Comparison of ENCODE assay signal across 9 cellular contexts in the genomic region with DNA sequence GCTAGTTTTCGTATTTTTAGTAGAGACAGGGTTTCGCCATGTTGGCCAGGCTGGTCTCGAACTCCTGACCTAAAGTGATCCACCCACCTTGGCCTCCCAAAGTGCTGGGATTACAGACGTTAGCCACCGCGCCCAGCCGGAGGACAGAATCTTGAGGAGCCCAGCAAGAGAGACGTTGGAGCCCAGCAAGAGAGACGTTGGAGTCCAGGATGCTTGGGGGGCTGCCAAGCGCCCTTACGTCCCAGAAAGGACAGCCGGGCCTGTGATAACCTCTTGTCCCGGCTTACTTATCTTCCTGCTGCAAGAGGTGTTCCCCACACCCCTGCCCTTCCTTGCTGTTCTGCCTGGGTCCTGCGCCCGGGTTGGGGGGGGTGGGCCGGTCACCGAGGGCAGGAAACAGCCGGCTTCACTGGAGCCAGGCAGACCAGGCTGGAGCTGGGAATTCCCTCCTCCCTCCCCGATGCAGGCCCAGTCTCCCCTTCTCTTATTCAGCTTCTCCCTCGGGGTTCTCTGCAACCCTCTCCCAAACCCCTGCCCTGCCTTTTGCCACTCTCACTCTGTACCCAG. TPM values are rescaled to one million over a fixed set of nuclear protein-coding genes. Genes with fewer than 3 reads are reported as not detected.
DNase-seq lines count a peak whose midpoint lies in the region; ATAC-seq and TF ChIP-seq lines count a peak whose summit lies in the region.
"Had no signal": no experiment of that assay in that cellular context is flagged by ENCODE, and none has a peak within 500 bp of the region (broad histone marks: within the 10 kb centered on the region; RNA-seq: fewer than 3 reads in every experiment).

No MANE protein-coding gene starts in this region.

- intact Hi-C loops in body of pancreas (cut with DNase I) = no loop called here
- intact Hi-C loops in left lung (cut with DNase I) = no loop called here
- intact Hi-C loops in upper lobe of right lung (cut with DNase I) = no loop called here

- TF ChIP-seq POLR2A in body of pancreas (IDR thresholded peaks at IDR 0.05) = no peak

- ATAC-seq in body of pancreas (no peak), left lung (no peak), upper lobe of right lung (peak; percentile 16)
- no peak for ATAC-seq in naive thymus-derived CD8-positive, alpha-beta T cell
- ATAC-seq: activated naive CD4-positive, alpha-beta T cell treated with anti-CD3 and anti-CD28 coated beads, Interleukin-2, amount 50 U/mL, for 72 hours had no signal

- H3K27ac Mint-ChIP-seq in naive thymus-derived CD8-positive, alpha-beta T cell = no peak overlapping the region
- H3K27ac Mint-ChIP-seq: activated naive CD4-positive, alpha-beta T cell treated with anti-CD3 and anti-CD28 coated beads, Interleukin-2, amount 50 U/mL, for 72 hours; memory B cell had no signal

- no peaks in the 10 kb centered on the region for H3K9me3 ChIP-seq in body of pancreas
- H3K9me3 ChIP-seq in left lung = no peaks in the 10 kb centered on the region
- H3K9me3 ChIP-seq in upper lobe of right lung = no peaks in the 10 kb centered on the region

- H3K27ac ChIP-seq in body of pancreas (peak overlapping the region in 3 of 4 donors; percentile 32 to 79 (median 74)), left lung (peak overlapping the region; percentile 39 to 64), upper lobe of right lung (peak overlapping the region; percentile 74)

- DNase-seq in body of pancreas = peak in 3 of 4 donors; percentile 26 to 53 (median 44)
- DNase-seq in left lung = no peak
- peak; percentile 70 for DNase-seq in upper lobe of right lung
- no peak for DNase-seq in naive thymus-derived CD8-positive, alpha-beta T cell
- DNase-seq in HK-2 (ENCODE audit: unreplicated experiment) = no peak
- DNase-seq: NCI-H1694, Peyer's patch had no signal

- H3K4me1 ChIP-seq in body of pancreas (peaks cover 71% of the 10 kb centered on the region), left lung (peaks cover 5 to 37% of the 10 kb centered on the region in 2 donors), upper lobe of right lung (peaks cover 23% of the 10 kb centered on the region)

- TF ChIP-seq CTCF in body of pancreas (IDR thresholded peaks at IDR 0.05) (no peak), left lung (IDR thresholded peaks at IDR 0.05) (no peak), upper lobe of right lung (IDR thresholded peaks at IDR 0.05) (no peak)

- no peak overlapping the region for H3K4me3 ChIP-seq in body of pancreas
- H3K4me3 ChIP-seq in left lung = peak overlapping the region in 1 of 2 donors; percentile 61
- H3K4me3 ChIP-seq in upper lobe of right lung = peak overlapping the region; percentile 25

- WGBS in body of pancreas, 2 donors = 36 to 37% methylated on average over 15 to 20 of the region's 20 CpGs

- H3K27me3 Mint-ChIP-seq in naive thymus-derived CD8-positive, alpha-beta T cell = peaks cover 11 to 41% (median 27%) of the 10 kb centered on the region in 5 donors

- no peaks in the 10 kb centered on the region for H3K9me3 Mint-ChIP-seq in naive thymus-derived CD8-positive, alpha-beta T cell
- H3K9me3 Mint-ChIP-seq: activated naive CD4-positive, alpha-beta T cell treated with anti-CD3 and anti-CD28 coated beads, Interleukin-2, amount 50 U/mL, for 72 hours; memory B cell had no signal

- H3K27me3 ChIP-seq in body of pancreas (no peaks in the 10 kb centered on the region), left lung (peaks cover 0 to 44% of the 10 kb centered on the region in 2 donors), upper lobe of right lung (no peaks in the 10 kb centered on the region)
- H3K27me3 ChIP-seq: Peyer's patch had no signal

- H3K36me3 ChIP-seq in body of pancreas (replicated peaks in 1 of 2; ENCODE audit: insufficient read depth in 1 of 2, low read depth in 2 of 2) (no peaks in the 10 kb centered on the region), left lung (no peaks in the 10 kb centered on the region), upper lobe of right lung (no peaks in the 10 kb centered on the region)
- H3K36me3 ChIP-seq: Peyer's patch had no signal

- H3K4me1 Mint-ChIP-seq in naive thymus-derived CD8-positive, alpha-beta T cell = peaks cover 16 to 30% (median 26%) of the 10 kb centered on the region in 4 donors

- POLR2A ChIA-PET in naive thymus-derived CD8-positive, alpha-beta T cell (lab: Charles Lee) = interaction anchor here (0.7 kb wide), 1 partner anchor 971 kb away, joined by 6 read pairs; no protein-coding TSS in a partner anchor

- H3K36me3 Mint-ChIP-seq in naive thymus-derived CD8-positive, alpha-beta T cell = peaks cover 0 to 10% (median 0%) of the 10 kb centered on the region in 3 donors
- H3K36me3 Mint-ChIP-seq: memory B cell had no signal

- H3K4me3 Mint-ChIP-seq in naive thymus-derived CD8-positive, alpha-beta T cell = peak overlapping the region in 3 of 10 donors; percentile 7 to 70 (median 50)

RNA-seq across cellular contexts. Expression of a gene that starts 1.9 kb away (rescaled TPM):
- total RNA-seq in body of pancreas (10 to 100 TPM; 33.6 to 46.4 TPM), left lung (10 to 100 TPM; 72.9 to 79.1 TPM), upper lobe of right lung (117 TPM)
- total RNA-seq in naive thymus-derived CD8-positive, alpha-beta T cell = 10 to 100 TPM; 11.8 to 12.3 TPM
- under 1 TPM in 2 of 3 donors, not detected in 1; 0.18 to 0.46 TPM for polyA plus RNA-seq in naive thymus-derived CD8-positive, alpha-beta T cell

RNA-seq across cellular contexts. Expression of a gene that starts 23.3 kb away (rescaled TPM):
- total RNA-seq in body of pancreas (10 to 100 TPM; 12.7 to 38.9 TPM), left lung (10 to 100 TPM; 35.7 to 49.9 TPM), upper lobe of right lung (39.2 TPM)
- 10 to 100 TPM; 66.9 to 74.7 TPM for total RNA-seq in naive thymus-derived CD8-positive, alpha-beta T cell
- polyA plus RNA-seq in naive thymus-derived CD8-positive, alpha-beta T cell = 1 to 10 TPM; 6.8 to 9.4 (median 8.0) TPM

RNA-seq across cellular contexts. Expression of a gene that starts 38.0 kb away (rescaled TPM):
- total RNA-seq in body of pancreas = 10 to 100 TPM; 34.9 to 43.6 TPM
- 10 to 100 TPM; 72.9 to 84.9 TPM for total RNA-seq in left lung
- 65.3 TPM for total RNA-seq in upper lobe of right lung
- total RNA-seq in naive thymus-derived CD8-positive, alpha-beta T cell = 10 to 100 TPM; 14.3 to 16.2 TPM
- 1 to 10 TPM; 3.4 to 6.0 (median 4.9) TPM for polyA plus RNA-seq in naive thymus-derived CD8-positive, alpha-beta T cell

RNA-seq across cellular contexts. Expression of a gene that starts 45.7 kb away (rescaled TPM):
- total RNA-seq in body of pancreas (10 to 100 TPM; 54.7 to 60.7 TPM), left lung (100 to 1,000 TPM in 1 of 2 donors, 10 to 100 TPM in 1; 91.4 to 119 TPM), upper lobe of right lung (105 TPM)
- total RNA-seq in naive thymus-derived CD8-positive, alpha-beta T cell = 100 to 1,000 TPM; 263 to 267 TPM
- polyA plus RNA-seq in naive thymus-derived CD8-positive, alpha-beta T cell = 10 to 100 TPM; 51.1 to 69.4 (median 63.2) TPM

Comparison
In these comparisons a context has a peak if more than half of its experiments do, and no peak if none do; other contexts are left out.
1. DNase-seq: peak in body of pancreas (3 of 4) and upper lobe of right lung (single experiment); none in left lung (0 of 2), naive thymus-derived CD8-positive, alpha-beta T cell (0 of 10) and HK-2 (single experiment).
2. Peak in every context shown above with its lines, with median percentiles within 50 percentile points of each other: H3K27ac ChIP-seq.